ENCODE assay signal across 20 cellular contexts in genomic region chr9:6910497-6910896, GRCh38.
"Had no signal": no experiment of that assay in that cellular context is flagged by ENCODE, and none has a peak within 500 bp of the region (broad histone marks: within the 10 kb centered on the region; RNA-seq: fewer than 3 reads in every experiment).

No MANE protein-coding gene starts in this region.

- H3K36me3 ChIP-seq: MG63, SJSA1 had no signal

- H3K4me1 ChIP-seq: SJSA1 had no signal

- H3K4me3 ChIP-seq: MG63, PC-9, SJSA1 had no signal

- ATAC-seq: Panc1, Right ventricle myocardium inferior had no signal

- H2AFZ ChIP-seq: PC-9 had no signal

- H3K9me3 ChIP-seq: MG63, SJSA1, SK-N-SH had no signal

- H3K27ac ChIP-seq: KMS-11, PC-9, RWPE1, SJSA1 had no signal

- DNase-seq: MG63, NCI-H1048, NCI-H1092 treated with DMSO at 0.1 percent for 48 hours, NCI-H1436 treated with DMSO at 0.1 percent for 48 hours, NCI-H187 treated with DMSO at 0.1 percent for 48 hours, NCI-H2029, NCI-H2227 treated with DMSO at 0.1 percent for 48 hours, NCI-H345, NCI-H510A treated with DMSO at 0.1 percent for 48 hours, NCI-H524 treated with DMSO at 0.1 percent for 48 hours, NCI-H526 treated with DMSO at 0.1 percent for 48 hours, PC-9, SHP77, SW 1271 had no signal

- H3K27me3 ChIP-seq: MG63, SJSA1 had no signal

- H3K4me2 ChIP-seq: KMS-11, PC-9, SK-N-SH had no signal

- H3K9me2 ChIP-seq: SK-N-SH had no signal

- H3K9ac ChIP-seq: KMS-11, SK-N-SH had no signal
